ENCODE assay signal across 20 cellular contexts in the genomic region with DNA sequence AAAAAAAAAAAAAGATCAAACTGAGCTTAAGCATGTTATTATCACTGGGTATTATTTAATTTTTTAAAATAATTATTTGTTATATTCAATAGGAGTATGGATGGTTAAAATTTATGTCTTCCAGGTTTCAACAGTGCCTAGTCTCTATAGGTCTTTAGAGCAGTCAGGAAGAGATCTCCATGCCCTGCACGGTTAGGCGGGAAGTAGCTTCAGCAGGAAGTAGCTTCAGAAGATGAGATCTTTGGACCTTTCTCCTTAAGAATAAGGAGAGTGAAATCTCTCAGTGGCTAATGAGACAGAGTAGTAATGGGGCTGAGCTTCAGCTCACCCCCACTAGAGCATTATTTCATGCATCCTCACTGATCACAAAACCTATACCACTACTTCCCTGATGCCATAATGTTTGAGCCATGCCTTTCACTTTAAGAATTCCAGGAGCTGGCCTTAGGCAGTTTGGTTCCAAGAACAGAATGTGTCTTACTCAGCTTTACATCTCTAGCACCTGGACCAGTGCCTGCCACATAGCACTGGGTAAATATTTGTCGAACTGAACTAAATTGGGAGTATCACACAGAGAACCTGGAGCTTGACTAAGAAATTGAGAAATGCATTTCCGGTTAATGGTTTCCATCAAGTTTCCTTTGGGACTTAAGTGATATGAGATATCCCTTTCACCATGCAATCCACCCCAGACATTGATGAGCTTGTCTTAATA. TPM values are rescaled to one million over a fixed set of nuclear protein-coding genes. Genes with fewer than 3 reads are reported as not detected.
DNase-seq lines count a peak whose midpoint lies in the region; ATAC-seq, FAIRE-seq and TF ChIP-seq lines count a peak whose summit lies in the region.
"Had no signal": no experiment of that assay in that cellular context is flagged by ENCODE, and none has a peak within 500 bp of the region (broad histone marks: within the 10 kb centered on the region; RNA-seq: fewer than 3 reads in every experiment).

No MANE protein-coding gene starts in this region.

- no peaks in the 10 kb centered on the region for H3K4me1 Mint-ChIP-seq in activated T-helper 17 cell treated with anti-CD3 and anti-CD28 coated beads, Interleukin-2, amount 50 U/mL, for 72 hours
- H3K4me1 Mint-ChIP-seq: stimulated activated memory B cell treated with anti-CD40 and anti-IgM and Interleukin-4, amounts not matched to agents 10 μg/mL and 1 μg/mL and 100 μg/mL, for 72 hours had no signal

- FAIRE-seq in pancreas (lab: Jason Lieb, UNC), result no peak

- H3K27ac ChIP-seq in colonic mucosa, result no peak overlapping the region
- H3K27ac ChIP-seq in pancreas, result no peak overlapping the region
- H3K27ac ChIP-seq: brain microvascular endothelial cell, hepatocyte, spleen, vagina had no signal

- H3K4me3 Mint-ChIP-seq in activated T-helper 17 cell treated with anti-CD3 and anti-CD28 coated beads, Interleukin-2, amount 50 U/mL, for 72 hours, result no peak overlapping the region
- H3K4me3 Mint-ChIP-seq: stimulated activated memory B cell treated with anti-CD40 and anti-IgM and Interleukin-4, amounts not matched to agents 10 μg/mL and 1 μg/mL and 100 μg/mL, for 72 hours had no signal

- H3K9me3 Mint-ChIP-seq in activated T-helper 17 cell treated with anti-CD3 and anti-CD28 coated beads, Interleukin-2, amount 50 U/mL, for 72 hours, result peaks cover 4% of the 10 kb centered on the region
- H3K9me3 Mint-ChIP-seq: stimulated activated memory B cell treated with anti-CD40 and anti-IgM and Interleukin-4, amounts not matched to agents 10 μg/mL and 1 μg/mL and 100 μg/mL, for 72 hours had no signal

- no peak for TF ChIP-seq CTCF in colonic mucosa (IDR thresholded peaks at IDR 0.05)
- no peak for TF ChIP-seq CTCF in pancreas (IDR thresholded peaks at IDR 0.05)

- ATAC-seq in pancreas (peak; percentile 92 to 99 (median 97)), GM18868 (IDR thresholded peaks at IDR 0.05; ENCODE audit: unreplicated experiment) (no peak), GM18867 (IDR thresholded peaks at IDR 0.05; ENCODE audit: unreplicated experiment) (no peak)
- no peak for ATAC-seq in activated T-helper 17 cell treated with anti-CD3 and anti-CD28 coated beads, Interleukin-2, amount 50 U/mL, for 72 hours (replicated peaks)
- ATAC-seq: left lobe of liver; stimulated activated memory B cell treated with anti-CD40 and anti-IgM and Interleukin-4, amounts not matched to agents 10 μg/mL and 1 μg/mL and 100 μg/mL, for 72 hours had no signal

- H3K36me3 ChIP-seq in colonic mucosa (no peaks in the 10 kb centered on the region), pancreas (no peaks in the 10 kb centered on the region)
- H3K36me3 ChIP-seq: brain microvascular endothelial cell, spleen, vagina had no signal

- peaks cover 18% of the 10 kb centered on the region for H3K27me3 Mint-ChIP-seq in activated T-helper 17 cell treated with anti-CD3 and anti-CD28 coated beads, Interleukin-2, amount 50 U/mL, for 72 hours

- no peaks in the 10 kb centered on the region for H3K36me3 Mint-ChIP-seq in activated T-helper 17 cell treated with anti-CD3 and anti-CD28 coated beads, Interleukin-2, amount 50 U/mL, for 72 hours (ENCODE audit: low read depth)
- H3K36me3 Mint-ChIP-seq: naive B cell; stimulated activated memory B cell treated with anti-CD40 and anti-IgM and Interleukin-4, amounts not matched to agents 10 μg/mL and 1 μg/mL and 100 μg/mL, for 72 hours had no signal

- DNase-seq in COR-L47 (lab: John Stamatoyannopoulos, UW) (peak; percentile 12), NCI-H2196 (lab: John Stamatoyannopoulos, UW; ENCODE audit: unreplicated experiment) (peak; percentile 49), colonic mucosa (peak; percentile 71), pancreas (peak in 4 of 6 donors; percentile 67 to 78 (median 69))
- DNase-seq in activated CD4-positive, CD25-positive, alpha-beta regulatory T cell (lab: John Stamatoyannopoulos, UW), result no peak
- DNase-seq: activated CD4-positive, alpha-beta T cell treated with anti-CD3 and anti-CD28 coated beads for 48 hours; activated naive CD4-positive, alpha-beta T cell treated with anti-CD3 and anti-CD28 coated beads, Interleukin-2, amount 50 U/mL, for 16 hours; activated T-cell treated with anti-CD3 and anti-CD28 coated beads for 4 hours; brain microvascular endothelial cell; naive B cell; NCI-H524 treated with DMSO at 0.1 percent for 48 hours; RPMI8226; spleen had no signal

- no peak overlapping the region for H3K27ac Mint-ChIP-seq in activated T-helper 17 cell treated with anti-CD3 and anti-CD28 coated beads, Interleukin-2, amount 50 U/mL, for 72 hours
- H3K27ac Mint-ChIP-seq: naive B cell; stimulated activated memory B cell treated with anti-CD40 and anti-IgM and Interleukin-4, amounts not matched to agents 10 μg/mL and 1 μg/mL and 100 μg/mL, for 72 hours had no signal

- no peaks in the 10 kb centered on the region for H3K27me3 ChIP-seq in colonic mucosa
- H3K27me3 ChIP-seq in pancreas, result no peaks in the 10 kb centered on the region
- H3K27me3 ChIP-seq: brain microvascular endothelial cell, hepatocyte, vagina had no signal

- intact Hi-C loops in colonic mucosa (cut with DNase I) (no loop called here), pancreas (cut with DNase I) (no loop called here)

- H3K4me3 ChIP-seq in colonic mucosa (no peak overlapping the region), pancreas (no peak overlapping the region)
- H3K4me3 ChIP-seq: hepatocyte, spleen, vagina had no signal

- no peaks in the 10 kb centered on the region for H3K4me1 ChIP-seq in colonic mucosa
- peaks cover 0 to 10% (median 6%) of the 10 kb centered on the region in 3 donors for H3K4me1 ChIP-seq in pancreas
- H3K4me1 ChIP-seq: spleen had no signal

- no peak overlapping the region for H3K9ac ChIP-seq in colonic mucosa (ENCODE audit: low read depth in 2 of 2, low read length in 2 of 2)

- WGBS in pancreas, 2 donors, result 46 to 48% methylated on average over 4 of the region's 4 CpGs

- no peaks in the 10 kb centered on the region for H3K9me3 ChIP-seq in colonic mucosa
- H3K9me3 ChIP-seq in pancreas, result no peaks in the 10 kb centered on the region
- H3K9me3 ChIP-seq: vagina had no signal

RNA-seq across cellular contexts. Expression of gene SCPEP1, which starts 43.5 kb away (rescaled TPM):
- total RNA-seq in colonic mucosa, result 10 to 100 TPM; 13.7 to 22.9 TPM
- total RNA-seq in pancreas, result 10 to 100 TPM in 3 of 6 donors, 1 to 10 TPM in 3; 6.6 to 37.2 (median 10.9) TPM
- 10 to 100 TPM; 21.9 to 35.8 TPM for polyA plus RNA-seq in pancreas
- 10 to 100 TPM; 22.8 to 31.9 TPM for total RNA-seq in activated T-helper 17 cell treated with anti-CD3 and anti-CD28 coated beads, Interleukin-2, amount 50 U/mL, for 72 hours

Comparison
In these comparisons a context has a peak if more than half of its experiments do, and no peak if none do; other contexts are left out.
1. DNase-seq: peak in COR-L47 (single experiment), NCI-H2196 (single experiment), colonic mucosa (single experiment) and pancreas (4 of 6); none in activated CD4-positive, CD25-positive, alpha-beta regulatory T cell (0 of 4).
2. ATAC-seq: peak in pancreas (4 of 4); none in GM18868 (single experiment), activated T-helper 17 cell treated with anti-CD3 and anti-CD28 coated beads, Interleukin-2, amount 50 U/mL, for 72 hours (single experiment) and GM18867 (single experiment).